1 cellular context compared by ENCODE assay signal in genomic region chr5:132003170-132003744, GRCh38.
TF ChIP-seq lines count a peak whose summit lies in the region.

No MANE protein-coding gene starts in this region.

TF ChIP-seq in HepG2, 621 proteins besides CTCF, POLR2A, EP300 and RAD21 (continued from another document and continues in another):
- TF ChIP-seq ZBTB40 (IDR thresholded peaks at IDR 0.05) (no peak), ZBTB40 (CRISPR knock-in tag; IDR thresholded peaks at IDR 0.05) (no peak), MBNL3 (CRISPR knock-in tag; conservative IDR thresholded peaks at IDR 0.05) (no peak), HIVEP1 (CRISPR knock-in tag; IDR thresholded peaks at IDR 0.05) (no peak), ZNF207 (IDR thresholded peaks at IDR 0.05; ENCODE audit: borderline replicate concordance) (no peak), ZNF800 (CRISPR knock-in tag; IDR thresholded peaks at IDR 0.05) (no peak), MEIS1 (CRISPR knock-in tag; IDR thresholded peaks at IDR 0.05; ENCODE audit: borderline replicate concordance) (peak; percentile 58; the same call in 1 of the 2 replicates), HHEX (CRISPR knock-in tag; IDR thresholded peaks at IDR 0.05) (no peak), ZNF383 (CRISPR knock-in tag; IDR thresholded peaks at IDR 0.05; ENCODE audit: borderline replicate concordance) (no peak), CREM (IDR thresholded peaks at IDR 0.05) (no peak), CREM (CRISPR knock-in tag; IDR thresholded peaks at IDR 0.05) (no peak), ZNF563 (CRISPR knock-in tag; IDR thresholded peaks at IDR 0.05) (peak; percentile 47; the same call in 1 of the 2 replicates), CCAR2 (optimal IDR thresholded peaks at IDR 0.05; ENCODE audit: low read depth, low read length) (no peak), ZBTB25 (CRISPR knock-in tag; IDR thresholded peaks at IDR 0.05) (0 out of 2 replicates have a peak, but pooled peaks have one; percentile 10), NFYC (CRISPR knock-in tag; IDR thresholded peaks at IDR 0.05) (peak; percentile 60), SNAPC2 (CRISPR knock-in tag; IDR thresholded peaks at IDR 0.05) (no peak), ZNF644 (CRISPR knock-in tag; IDR thresholded peaks at IDR 0.05; ENCODE audit: low read depth) (peak; percentile 88; the same call in 1 of the 2 replicates), NBN (conservative IDR thresholded peaks at IDR 0.05) (no peak), SRSF4 (IDR thresholded peaks at IDR 0.05; ENCODE audit: low read depth, low read length, poor library complexity, severe bottlenecking) (no peak), EHMT2 (IDR thresholded peaks at IDR 0.05; ENCODE audit: borderline replicate concordance, low read depth, low read length) (no peak), TSC22D2 (CRISPR knock-in tag; IDR thresholded peaks at IDR 0.05; ENCODE audit: borderline replicate concordance) (peak; percentile 40; the same call in 1 of the 2 replicates), HNRNPH1 (optimal IDR thresholded peaks at IDR 0.05; ENCODE audit: low read depth, low read length) (no peak), ESRRA (CRISPR knock-in tag; IDR thresholded peaks at IDR 0.05; ENCODE audit: low read depth) (no peak), GMEB1 (CRISPR knock-in tag; IDR thresholded peaks at IDR 0.05; ENCODE audit: borderline replicate concordance) (no peak; the same call in 1 of the 2 replicates), ZNF547 (CRISPR knock-in tag; IDR thresholded peaks at IDR 0.05) (no peak), YEATS2 (CRISPR knock-in tag; IDR thresholded peaks at IDR 0.05; ENCODE audit: borderline replicate concordance) (no peak; the same call in 1 of the 2 replicates), ZSCAN30 (CRISPR knock-in tag; IDR thresholded peaks at IDR 0.05) (no peak), ZNF264 (CRISPR knock-in tag; IDR thresholded peaks at IDR 0.05) (no peak), ZC3H13 (CRISPR knock-in tag; IDR thresholded peaks at IDR 0.05) (no peak), ZNF777 (CRISPR knock-in tag; IDR thresholded peaks at IDR 0.05) (no peak), GABPB1 (CRISPR knock-in tag; IDR thresholded peaks at IDR 0.05) (peak; percentile 40; the same call in 1 of the 2 replicates), ZNF180 (CRISPR knock-in tag; IDR thresholded peaks at IDR 0.05; ENCODE audit: borderline replicate concordance, low read depth) (no peak), POLR2AphosphoS2 (IDR thresholded peaks at IDR 0.05; ENCODE audit: low read depth, low read length) (no peak), ZNF839 (CRISPR knock-in tag; IDR thresholded peaks at IDR 0.05; ENCODE audit: borderline replicate concordance) (no peak)
- TF ChIP-seq, protein P1, sequence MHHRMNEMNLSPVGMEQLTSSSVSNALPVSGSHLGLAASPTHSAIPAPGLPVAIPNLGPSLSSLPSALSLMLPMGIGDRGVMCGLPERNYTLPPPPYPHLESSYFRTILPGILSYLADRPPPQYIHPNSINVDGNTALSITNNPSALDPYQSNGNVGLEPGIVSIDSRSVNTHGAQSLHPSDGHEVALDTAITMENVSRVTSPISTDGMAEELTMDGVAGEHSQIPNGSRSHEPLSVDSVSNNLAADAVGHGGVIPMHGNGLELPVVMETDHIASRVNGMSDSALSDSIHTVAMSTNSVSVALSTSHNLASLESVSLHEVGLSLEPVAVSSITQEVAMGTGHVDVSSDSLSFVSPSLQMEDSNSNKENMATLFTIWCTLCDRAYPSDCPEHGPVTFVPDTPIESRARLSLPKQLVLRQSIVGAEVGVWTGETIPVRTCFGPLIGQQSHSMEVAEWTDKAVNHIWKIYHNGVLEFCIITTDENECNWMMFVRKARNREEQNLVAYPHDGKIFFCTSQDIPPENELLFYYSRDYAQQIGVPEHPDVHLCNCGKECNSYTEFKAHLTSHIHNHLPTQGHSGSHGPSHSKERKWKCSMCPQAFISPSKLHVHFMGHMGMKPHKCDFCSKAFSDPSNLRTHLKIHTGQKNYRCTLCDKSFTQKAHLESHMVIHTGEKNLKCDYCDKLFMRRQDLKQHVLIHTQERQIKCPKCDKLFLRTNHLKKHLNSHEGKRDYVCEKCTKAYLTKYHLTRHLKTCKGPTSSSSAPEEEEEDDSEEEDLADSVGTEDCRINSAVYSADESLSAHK (CRISPR knock-in tag; IDR thresholded peaks at IDR 0.05; ENCODE audit: borderline replicate concordance) = no peak
- TF ChIP-seq, protein P2, sequence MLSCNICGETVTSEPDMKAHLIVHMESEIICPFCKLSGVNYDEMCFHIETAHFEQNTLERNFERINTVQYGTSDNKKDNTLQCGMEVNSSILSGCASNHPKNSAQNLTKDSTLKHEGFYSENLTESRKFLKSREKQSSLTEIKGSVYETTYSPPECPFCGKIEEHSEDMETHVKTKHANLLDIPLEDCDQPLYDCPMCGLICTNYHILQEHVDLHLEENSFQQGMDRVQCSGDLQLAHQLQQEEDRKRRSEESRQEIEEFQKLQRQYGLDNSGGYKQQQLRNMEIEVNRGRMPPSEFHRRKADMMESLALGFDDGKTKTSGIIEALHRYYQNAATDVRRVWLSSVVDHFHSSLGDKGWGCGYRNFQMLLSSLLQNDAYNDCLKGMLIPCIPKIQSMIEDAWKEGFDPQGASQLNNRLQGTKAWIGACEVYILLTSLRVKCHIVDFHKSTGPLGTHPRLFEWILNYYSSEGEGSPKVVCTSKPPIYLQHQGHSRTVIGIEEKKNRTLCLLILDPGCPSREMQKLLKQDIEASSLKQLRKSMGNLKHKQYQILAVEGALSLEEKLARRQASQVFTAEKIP (CRISPR knock-in tag; IDR thresholded peaks at IDR 0.05; ENCODE audit: borderline replicate concordance) = no peak
- TF ChIP-seq, protein P3, sequence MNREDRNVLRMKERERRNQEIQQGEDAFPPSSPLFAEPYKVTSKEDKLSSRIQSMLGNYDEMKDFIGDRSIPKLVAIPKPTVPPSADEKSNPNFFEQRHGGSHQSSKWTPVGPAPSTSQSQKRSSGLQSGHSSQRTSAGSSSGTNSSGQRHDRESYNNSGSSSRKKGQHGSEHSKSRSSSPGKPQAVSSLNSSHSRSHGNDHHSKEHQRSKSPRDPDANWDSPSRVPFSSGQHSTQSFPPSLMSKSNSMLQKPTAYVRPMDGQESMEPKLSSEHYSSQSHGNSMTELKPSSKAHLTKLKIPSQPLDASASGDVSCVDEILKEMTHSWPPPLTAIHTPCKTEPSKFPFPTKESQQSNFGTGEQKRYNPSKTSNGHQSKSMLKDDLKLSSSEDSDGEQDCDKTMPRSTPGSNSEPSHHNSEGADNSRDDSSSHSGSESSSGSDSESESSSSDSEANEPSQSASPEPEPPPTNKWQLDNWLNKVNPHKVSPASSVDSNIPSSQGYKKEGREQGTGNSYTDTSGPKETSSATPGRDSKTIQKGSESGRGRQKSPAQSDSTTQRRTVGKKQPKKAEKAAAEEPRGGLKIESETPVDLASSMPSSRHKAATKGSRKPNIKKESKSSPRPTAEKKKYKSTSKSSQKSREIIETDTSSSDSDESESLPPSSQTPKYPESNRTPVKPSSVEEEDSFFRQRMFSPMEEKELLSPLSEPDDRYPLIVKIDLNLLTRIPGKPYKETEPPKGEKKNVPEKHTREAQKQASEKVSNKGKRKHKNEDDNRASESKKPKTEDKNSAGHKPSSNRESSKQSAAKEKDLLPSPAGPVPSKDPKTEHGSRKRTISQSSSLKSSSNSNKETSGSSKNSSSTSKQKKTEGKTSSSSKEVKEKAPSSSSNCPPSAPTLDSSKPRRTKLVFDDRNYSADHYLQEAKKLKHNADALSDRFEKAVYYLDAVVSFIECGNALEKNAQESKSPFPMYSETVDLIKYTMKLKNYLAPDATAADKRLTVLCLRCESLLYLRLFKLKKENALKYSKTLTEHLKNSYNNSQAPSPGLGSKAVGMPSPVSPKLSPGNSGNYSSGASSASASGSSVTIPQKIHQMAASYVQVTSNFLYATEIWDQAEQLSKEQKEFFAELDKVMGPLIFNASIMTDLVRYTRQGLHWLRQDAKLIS (CRISPR knock-in tag; IDR thresholded peaks at IDR 0.05) = no peak
- TF ChIP-seq, protein P4, sequence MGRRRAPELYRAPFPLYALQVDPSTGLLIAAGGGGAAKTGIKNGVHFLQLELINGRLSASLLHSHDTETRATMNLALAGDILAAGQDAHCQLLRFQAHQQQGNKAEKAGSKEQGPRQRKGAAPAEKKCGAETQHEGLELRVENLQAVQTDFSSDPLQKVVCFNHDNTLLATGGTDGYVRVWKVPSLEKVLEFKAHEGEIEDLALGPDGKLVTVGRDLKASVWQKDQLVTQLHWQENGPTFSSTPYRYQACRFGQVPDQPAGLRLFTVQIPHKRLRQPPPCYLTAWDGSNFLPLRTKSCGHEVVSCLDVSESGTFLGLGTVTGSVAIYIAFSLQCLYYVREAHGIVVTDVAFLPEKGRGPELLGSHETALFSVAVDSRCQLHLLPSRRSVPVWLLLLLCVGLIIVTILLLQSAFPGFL (CRISPR knock-in tag; IDR thresholded peaks at IDR 0.05) = no peak
